Comparison of ENCODE assay signal across 13 cellular contexts in the genomic region with DNA sequence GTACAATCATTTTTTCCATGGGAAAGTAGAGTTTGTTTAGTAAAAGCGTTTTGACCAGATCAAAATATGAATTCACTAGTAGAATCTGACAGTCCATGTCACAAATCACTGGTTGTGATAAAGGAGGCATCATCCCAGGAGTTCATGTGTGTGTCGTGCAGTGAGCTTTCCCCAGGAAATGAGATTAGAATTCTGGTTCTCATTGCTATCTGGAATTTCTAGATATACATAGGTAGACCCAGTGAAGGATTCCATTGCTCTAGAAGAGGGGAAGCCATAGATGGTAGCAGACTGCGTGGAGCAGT.
A peak's percentile ranks its signal among the peaks of the same experiment; 100 is the strongest.
DNase-seq lines count a peak whose midpoint lies in the region; ATAC-seq and TF ChIP-seq lines count a peak whose summit lies in the region.
"Had no signal": no experiment of that assay in that cellular context is flagged by ENCODE, and none has a peak within 500 bp of the region (broad histone marks: within the 10 kb centered on the region; RNA-seq: fewer than 3 reads in every experiment).

No MANE protein-coding gene starts in this region.

- no peaks in the 10 kb centered on the region for H3K36me3 Mint-ChIP-seq in activated CD8-positive, alpha-beta T cell treated with anti-CD3 and anti-CD28 coated beads for 36 hours (ENCODE audit: low read depth)
- peaks cover 2% of the 10 kb centered on the region for H3K36me3 Mint-ChIP-seq in activated CD8-positive, alpha-beta T cell treated with anti-CD3 and anti-CD28 coated beads, Interleukin-2, amount 10 ng/mL, durations not matched to agents 7 days and 5 days (ENCODE audit: low read depth)
- H3K36me3 Mint-ChIP-seq in endothelial cell (ENCODE audit: low read depth, unreplicated experiment): no peaks in the 10 kb centered on the region

- H3K9ac ChIP-seq in BLaER1 treated with 17β-estradiol and CSF1 and Interleukin-3, amounts not matched to agents 10 nM and 100 nM: no peak overlapping the region

- peak overlapping the region; percentile 46 for H3K27ac Mint-ChIP-seq in activated CD8-positive, alpha-beta T cell treated with anti-CD3 and anti-CD28 coated beads for 36 hours
- no peak overlapping the region for H3K27ac Mint-ChIP-seq in activated CD8-positive, alpha-beta T cell treated with anti-CD3 and anti-CD28 coated beads, Interleukin-2, amount 10 ng/mL, durations not matched to agents 7 days and 5 days
- H3K27ac Mint-ChIP-seq in endothelial cell (ENCODE audit: unreplicated experiment): peak overlapping the region; percentile 54

- no peaks in the 10 kb centered on the region for H3K9me3 Mint-ChIP-seq in activated CD8-positive, alpha-beta T cell treated with anti-CD3 and anti-CD28 coated beads for 36 hours
- no peaks in the 10 kb centered on the region for H3K9me3 Mint-ChIP-seq in activated CD8-positive, alpha-beta T cell treated with anti-CD3 and anti-CD28 coated beads, Interleukin-2, amount 10 ng/mL, durations not matched to agents 7 days and 5 days (ENCODE audit: insufficient read depth)
- no peaks in the 10 kb centered on the region for H3K9me3 Mint-ChIP-seq in endothelial cell (ENCODE audit: unreplicated experiment)

- no peaks in the 10 kb centered on the region; a peak in 1 of 22 replicates for H3K9me3 ChIP-seq in BLaER1 treated with 17β-estradiol and CSF1 and Interleukin-3, amounts not matched to agents 10 nM and 100 nM (replicated peaks in 1 of 11)
- no peaks in the 10 kb centered on the region for H3K9me3 ChIP-seq in KOPT-K1 (ENCODE audit: insufficient read depth, low read length, poor library complexity, severe bottlenecking)
- H3K9me3 ChIP-seq: A549 had no signal

- no peaks in the 10 kb centered on the region for H3K27me3 ChIP-seq in BLaER1 treated with 17β-estradiol and CSF1 and Interleukin-3, amounts not matched to agents 10 nM and 100 nM

- no peaks in the 10 kb centered on the region for H4K20me1 ChIP-seq in BLaER1 treated with 17β-estradiol and CSF1 and Interleukin-3, amounts not matched to agents 10 nM and 100 nM

- no peak for TF ChIP-seq CTCF in activated CD8-positive, alpha-beta T cell treated with anti-CD3 and anti-CD28 coated beads for 36 hours (IDR thresholded peaks at IDR 0.05)
- no peak for TF ChIP-seq CTCF in endothelial cell (IDR thresholded peaks at IDR 0.05; ENCODE audit: unreplicated experiment)

- peak; percentile 10 for ATAC-seq in activated CD8-positive, alpha-beta T cell treated with anti-CD3 and anti-CD28 coated beads for 36 hours
- no peak for ATAC-seq in activated CD8-positive, alpha-beta T cell treated with anti-CD3 and anti-CD28 coated beads, Interleukin-2, amount 10 ng/mL, durations not matched to agents 7 days and 5 days
- ATAC-seq in HG02981 (IDR thresholded peaks at IDR 0.05; ENCODE audit: unreplicated experiment): no peak
- ATAC-seq: A549 had no signal

- no peak for DNase-seq in activated CD8-positive, alpha-beta T cell treated with anti-CD3 and anti-CD28 coated beads for 36 hours
- DNase-seq in activated CD8-positive, alpha-beta T cell treated with anti-CD3 and anti-CD28 coated beads, Interleukin-2, amount 10 ng/mL, durations not matched to agents 7 days and 5 days: no peak
- DNase-seq in endothelial cell (ENCODE audit: low spot score): no peak
- no peak for DNase-seq in RPMI8226
- DNase-seq: GF-D8, GOT3, NCI-H2029, NCI-H2171, NCI-H510A had no signal

- H3K4me3 Mint-ChIP-seq in activated CD8-positive, alpha-beta T cell treated with anti-CD3 and anti-CD28 coated beads for 36 hours: no peak overlapping the region
- H3K4me3 Mint-ChIP-seq in activated CD8-positive, alpha-beta T cell treated with anti-CD3 and anti-CD28 coated beads, Interleukin-2, amount 10 ng/mL, durations not matched to agents 7 days and 5 days: no peak overlapping the region
- H3K4me3 Mint-ChIP-seq in endothelial cell (ENCODE audit: unreplicated experiment): no peak overlapping the region

- no peak overlapping the region for H3K27ac ChIP-seq in BLaER1 treated with 17β-estradiol and CSF1 and Interleukin-3, amounts not matched to agents 10 nM and 100 nM
- peak overlapping the region; percentile 15 for H3K27ac ChIP-seq in KOPT-K1 (ENCODE audit: low read depth, low read length, poor library complexity, severe bottlenecking)
- H3K27ac ChIP-seq: A549 had no signal

- peaks cover 0 to 21% (median 16%) of the 10 kb centered on the region in 10 experiments; a peak in 16 of 20 replicates for H3K4me1 ChIP-seq in BLaER1 treated with 17β-estradiol and CSF1 and Interleukin-3, amounts not matched to agents 10 nM and 100 nM
- H3K4me1 ChIP-seq: A549 had no signal

- peak overlapping the region in 6 of 11 experiments; percentile 21 to 63 (median 35); a peak in 8 of 22 replicates for H3K4me2 ChIP-seq in BLaER1 treated with 17β-estradiol and CSF1 and Interleukin-3, amounts not matched to agents 10 nM and 100 nM
- H3K4me2 ChIP-seq: A549 had no signal

- no peak overlapping the region for H3K4me3 ChIP-seq in BLaER1 treated with 17β-estradiol and CSF1 and Interleukin-3, amounts not matched to agents 10 nM and 100 nM
- H3K4me3 ChIP-seq: A549 had no signal

- POLR2A ChIA-PET in activated CD8-positive, alpha-beta T cell treated with anti-CD3 and anti-CD28 coated beads for 36 hours (lab: Charles Lee): interaction anchor here (0.9 kb wide), 1 partner anchor 14 kb away, joined by 3 read pairs; no protein-coding TSS in a partner anchor
- POLR2A ChIA-PET in activated CD8-positive, alpha-beta T cell treated with anti-CD3 and anti-CD28 coated beads, Interleukin-2, amount 10 ng/mL, durations not matched to agents 7 days and 5 days (lab: Charles Lee): no interaction called here

- H3K36me3 ChIP-seq in BLaER1 treated with 17β-estradiol and CSF1 and Interleukin-3, amounts not matched to agents 10 nM and 100 nM: no peaks in the 10 kb centered on the region
- H3K36me3 ChIP-seq in KOPT-K1 (ENCODE audit: insufficient read depth, low read length): no peaks in the 10 kb centered on the region

- H3K27me3 Mint-ChIP-seq in activated CD8-positive, alpha-beta T cell treated with anti-CD3 and anti-CD28 coated beads for 36 hours: no peaks in the 10 kb centered on the region
- no peaks in the 10 kb centered on the region for H3K27me3 Mint-ChIP-seq in activated CD8-positive, alpha-beta T cell treated with anti-CD3 and anti-CD28 coated beads, Interleukin-2, amount 10 ng/mL, durations not matched to agents 7 days and 5 days (ENCODE audit: low read depth)
- H3K27me3 Mint-ChIP-seq in endothelial cell (ENCODE audit: unreplicated experiment): peaks cover 3% of the 10 kb centered on the region

- intact Hi-C loops in activated CD8-positive, alpha-beta T cell treated with anti-CD3 and anti-CD28 coated beads for 36 hours (cut with micrococcal nuclease): no loop called here

- H3K4me1 Mint-ChIP-seq in activated CD8-positive, alpha-beta T cell treated with anti-CD3 and anti-CD28 coated beads for 36 hours (ENCODE audit: low read depth): peaks cover 46% of the 10 kb centered on the region
- peaks cover 41% of the 10 kb centered on the region for H3K4me1 Mint-ChIP-seq in activated CD8-positive, alpha-beta T cell treated with anti-CD3 and anti-CD28 coated beads, Interleukin-2, amount 10 ng/mL, durations not matched to agents 7 days and 5 days (ENCODE audit: low read depth)
- peaks cover 36% of the 10 kb centered on the region for H3K4me1 Mint-ChIP-seq in endothelial cell (ENCODE audit: unreplicated experiment)

- CTCF ChIA-PET in activated CD8-positive, alpha-beta T cell treated with anti-CD3 and anti-CD28 coated beads for 36 hours (lab: Charles Lee): no interaction called here
- CTCF ChIA-PET in activated CD8-positive, alpha-beta T cell treated with anti-CD3 and anti-CD28 coated beads, Interleukin-2, amount 10 ng/mL, durations not matched to agents 7 days and 5 days (lab: Charles Lee): interaction anchor here (1.3 kb wide), 1 partner anchor 144 kb away, joined by 3 read pairs; no protein-coding TSS in a partner anchor
